ENCODE assay signal across 27 cellular contexts in the genomic region with DNA sequence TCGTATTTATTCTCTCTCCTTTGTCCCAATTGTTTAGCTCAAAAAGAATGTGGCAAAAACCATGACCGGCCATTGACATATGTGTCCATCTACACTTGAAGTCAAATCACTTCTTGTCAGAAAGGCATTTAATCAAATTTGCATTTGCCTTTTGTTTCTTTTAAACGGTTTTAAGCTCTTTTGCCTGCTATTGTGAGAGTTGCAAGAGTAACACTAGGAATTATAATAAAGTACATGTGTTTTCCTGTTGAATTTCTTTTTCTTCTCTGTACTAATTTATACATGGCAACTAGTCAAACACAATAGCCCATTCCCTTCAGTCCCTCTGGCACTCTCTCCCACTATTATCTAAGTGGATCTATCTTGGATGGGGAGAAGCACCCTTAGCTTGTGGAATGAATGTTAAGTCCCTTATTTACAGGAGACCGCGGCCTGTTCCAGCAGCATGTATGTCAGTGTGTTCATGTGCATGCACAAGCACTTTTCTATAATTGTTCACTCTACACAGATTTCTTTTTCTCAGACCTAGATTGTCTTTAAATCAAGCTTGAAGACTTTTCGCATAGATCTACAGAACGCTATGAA. TPM values are rescaled to one million over a fixed set of nuclear protein-coding genes. Genes with fewer than 3 reads are reported as not detected.
DNase-seq lines count a peak whose midpoint lies in the region; ATAC-seq, FAIRE-seq and TF ChIP-seq lines count a peak whose summit lies in the region.
"Had no signal": no experiment of that assay in that cellular context is flagged by ENCODE, and none has a peak within 500 bp of the region (broad histone marks: within the 10 kb centered on the region; RNA-seq: fewer than 3 reads in every experiment).

No MANE protein-coding gene starts in this region.

- H3K9me3 ChIP-seq in astrocyte (ENCODE audit: insufficient read depth, low read depth, low read length) (no peaks in the 10 kb centered on the region), thoracic aorta (no peaks in the 10 kb centered on the region)
- H3K9me3 ChIP-seq: gastroesophageal sphincter had no signal

- H3K79me2 ChIP-seq in astrocyte (ENCODE audit: insufficient read depth, low read length): peaks cover 98% of the 10 kb centered on the region

- no peak overlapping the region for H2AFZ ChIP-seq in astrocyte (ENCODE audit: low read depth, low read length)

- H3K4me1 ChIP-seq in astrocyte (ENCODE audit: insufficient read depth, low read length) (peaks cover 55% of the 10 kb centered on the region), thoracic aorta (ENCODE audit: control insufficient read depth in 1 of 2, low read depth in 2 of 2) (peaks cover 28 to 78% of the 10 kb centered on the region in 2 donors)

- H3K36me3 ChIP-seq in astrocyte (ENCODE audit: insufficient read depth, low read length) (peaks cover 3% of the 10 kb centered on the region), thoracic aorta (no peaks in the 10 kb centered on the region)
- H3K36me3 ChIP-seq: gastroesophageal sphincter had no signal

- no peak for ATAC-seq in thoracic aorta (ENCODE audit: insufficient number of reproducible peaks, low FRiP score, low read depth)
- ATAC-seq: gastroesophageal sphincter; stimulated activated memory B cell treated with anti-CD40 and anti-IgM and Interleukin-4, amounts not matched to agents 10 μg/mL and 1 μg/mL and 100 μg/mL, for 72 hours had no signal

- H3K4me3 Mint-ChIP-seq in HFFc6 (peak overlapping the region; percentile 96), astrocyte (ENCODE audit: unreplicated experiment) (no peak overlapping the region)
- H3K4me3 Mint-ChIP-seq: CD14-positive monocyte; immature natural killer cell; naive B cell; stimulated activated memory B cell treated with anti-CD40 and anti-IgM and Interleukin-4, amounts not matched to agents 10 μg/mL and 1 μg/mL and 100 μg/mL, for 72 hours had no signal

- H3K4me1 Mint-ChIP-seq in HFFc6 (ENCODE audit: low read depth) (peaks cover 100% of the 10 kb centered on the region), astrocyte (ENCODE audit: low read depth, unreplicated experiment) (peaks cover 43% of the 10 kb centered on the region)
- H3K4me1 Mint-ChIP-seq: CD14-positive monocyte; immature natural killer cell; stimulated activated memory B cell treated with anti-CD40 and anti-IgM and Interleukin-4, amounts not matched to agents 10 μg/mL and 1 μg/mL and 100 μg/mL, for 72 hours had no signal

- H3K27me3 Mint-ChIP-seq in HFFc6 (ENCODE audit: insufficient read depth) (no peaks in the 10 kb centered on the region; the same call in 1 of the 2 replicates), astrocyte (ENCODE audit: low read depth, unreplicated experiment) (no peaks in the 10 kb centered on the region)

- peak overlapping the region; percentile 93 for H3K4me2 ChIP-seq in astrocyte (ENCODE audit: low read length)

- no peaks in the 10 kb centered on the region for H4K20me1 ChIP-seq in astrocyte (ENCODE audit: insufficient read depth, low read length)

- peak overlapping the region; percentile 93 for H3K27ac ChIP-seq in astrocyte (ENCODE audit: low read depth, low read length)
- H3K27ac ChIP-seq in thoracic aorta: peak overlapping the region; percentile 6 to 75
- H3K27ac ChIP-seq: gastroesophageal sphincter, SK-N-MC had no signal

- peaks cover 4% of the 10 kb centered on the region for H3K9me3 Mint-ChIP-seq in HFFc6
- H3K9me3 Mint-ChIP-seq in astrocyte (ENCODE audit: unreplicated experiment): peaks cover 6% of the 10 kb centered on the region
- H3K9me3 Mint-ChIP-seq: CD14-positive monocyte, naive B cell had no signal

- FAIRE-seq in astrocyte (lab: Jason Lieb, UNC): no peak
- FAIRE-seq: colon had no signal

- peak overlapping the region; percentile 91 for H3K4me3 ChIP-seq in astrocyte (ENCODE audit: insufficient read depth, low read depth, low read length)
- peak overlapping the region; percentile 63 to 71 for H3K4me3 ChIP-seq in foreskin fibroblast (ENCODE audit: low read depth in 1 of 2, low read length in 2 of 2)
- no peak overlapping the region for H3K4me3 ChIP-seq in thoracic aorta
- H3K4me3 ChIP-seq: gastroesophageal sphincter, SK-N-MC had no signal

- no peak for DNase-seq in HFFc6
- DNase-seq in astrocyte (ENCODE audit: low read depth): no peak
- no peak for DNase-seq in foreskin fibroblast
- no peak for DNase-seq in thoracic aorta (ENCODE audit: low spot score)
- no peak for DNase-seq in activated CD4-positive, alpha-beta T cell treated with anti-CD3 and anti-CD28 coated beads, Interleukin-2, amount 50 U/mL, for 48 hours
- DNase-seq in DMS79 (lab: John Stamatoyannopoulos, UW): no peak
- DNase-seq in activated T-cell treated with anti-CD3 and anti-CD28 coated beads, Interleukin-2, amount 50 U/mL, for 48 hours: no peak
- DNase-seq: activated CD4-positive, alpha-beta T cell treated with anti-CD3 and anti-CD28 coated beads for 1 hour; activated gamma-delta T cell; activated T-cell treated with anti-CD3 and anti-CD28 coated beads for 4 hours; DMS79 treated with DMSO at 0.1 percent for 48 hours; effector CD8-positive, alpha-beta T cell; GF-D8; hypothalamus; immature natural killer cell; KG1; naive B cell; NCI-H1436; NCI-H446; stimulated activated CD4-positive, alpha-beta T cell treated with anti-CD3 and anti-CD28 coated beads, Interleukin-4, amount 100 ng/mL, for 24 hours had no signal

- peak overlapping the region; percentile 88 for H3K9ac ChIP-seq in astrocyte (ENCODE audit: low read length)

- H3K36me3 Mint-ChIP-seq in HFFc6 (ENCODE audit: low read depth) (peaks cover 37% of the 10 kb centered on the region), astrocyte (ENCODE audit: low read depth, unreplicated experiment) (no peaks in the 10 kb centered on the region)
- H3K36me3 Mint-ChIP-seq: CD14-positive monocyte; immature natural killer cell; naive B cell; stimulated activated memory B cell treated with anti-CD40 and anti-IgM and Interleukin-4, amounts not matched to agents 10 μg/mL and 1 μg/mL and 100 μg/mL, for 72 hours had no signal

- TF ChIP-seq CTCF in HFFc6 (IDR thresholded peaks at IDR 0.05) (no peak), astrocyte (IDR thresholded peaks at IDR 0.05; ENCODE audit: insufficient read depth, low read depth, low read length) (no peak), foreskin fibroblast (IDR thresholded peaks at IDR 0.05; ENCODE audit: low read depth, low read length) (no peak), thoracic aorta (IDR thresholded peaks at IDR 0.05) (no peak)

- H3K27ac Mint-ChIP-seq in HFFc6 (peak overlapping the region; percentile 97), astrocyte (ENCODE audit: unreplicated experiment) (peak overlapping the region; percentile 71)
- H3K27ac Mint-ChIP-seq: CD14-positive monocyte; immature natural killer cell; naive B cell; stimulated activated memory B cell treated with anti-CD40 and anti-IgM and Interleukin-4, amounts not matched to agents 10 μg/mL and 1 μg/mL and 100 μg/mL, for 72 hours had no signal

- no peaks in the 10 kb centered on the region for H3K27me3 ChIP-seq in astrocyte (ENCODE audit: insufficient read depth, low read length)
- no peaks in the 10 kb centered on the region for H3K27me3 ChIP-seq in thoracic aorta (replicated peaks; ENCODE audit: insufficient read depth)
- H3K27me3 ChIP-seq: gastroesophageal sphincter had no signal

RNA-seq across cellular contexts. Expression of a gene that starts 3.3 kb away (rescaled TPM):
- total RNA-seq in HFFc6 (2021; fragmentation: NEBNext Ultra II Directional; extraction: Animal tissue kit (Norgen Biotek cat#: 25700)): 10 to 100 TPM; 37.3 to 98.1 (median 90.8) TPM
- 11.4 and 12.6 TPM in 2 replicates for total RNA-seq in astrocyte
- total RNA-seq in thoracic aorta: 10 to 100 TPM; 61.4 to 75.5 TPM
- total RNA-seq: OCI-LY7; T-helper 2 cell treated with Interferon-gamma antibody and Interleukin-4, amounts not matched to agents 100 ng/mL and 5 ng/mL, for 36 hours had no signal
